8 cellular contexts compared by ENCODE assay signal in genomic region chr2:180125245-180125962, GRCh38.
DNase-seq lines count a peak whose midpoint lies in the region; ATAC-seq and TF ChIP-seq lines count a peak whose summit lies in the region.

No MANE protein-coding gene starts in this region.

- peaks cover 7% of the 10 kb centered on the region for H3K27me3 Mint-ChIP-seq in activated T-cell treated with anti-CD3 and anti-CD28 coated beads, Interleukin-2, amount 50 U/mL, for 4 hours (ENCODE audit: low read depth)
- H3K27me3 Mint-ChIP-seq in nephron progenitor cell (ENCODE audit: low read depth, poor library complexity) = peaks cover 2% of the 10 kb centered on the region

- TF ChIP-seq POLR2A in tibial nerve (IDR thresholded peaks at IDR 0.05) = no peak

- H3K9me3 ChIP-seq in OCI-LY3 (ENCODE audit: insufficient read depth, low read length) = no peaks in the 10 kb centered on the region
- H3K9me3 ChIP-seq in tibial nerve = no peaks in the 10 kb centered on the region

- peak; percentile 68 for TF ChIP-seq CTCF in OCI-LY3 (IDR thresholded peaks at IDR 0.05; ENCODE audit: low read depth, low read length)
- TF ChIP-seq CTCF in nephron progenitor cell (IDR thresholded peaks at IDR 0.05) = peak; percentile 60
- TF ChIP-seq CTCF in tibial nerve (IDR thresholded peaks at IDR 0.05) = peak; percentile 38 to 54 (median 45)

- WGBS in tibial nerve, 2 donors = 28 to 32% methylated on average over 13 of the region's 13 CpGs

- no peaks in the 10 kb centered on the region for H3K36me3 Mint-ChIP-seq in activated T-cell treated with anti-CD3 and anti-CD28 coated beads, Interleukin-2, amount 50 U/mL, for 4 hours (ENCODE audit: insufficient read depth)
- no peaks in the 10 kb centered on the region for H3K36me3 Mint-ChIP-seq in nephron progenitor cell (ENCODE audit: low read depth)

- H3K27ac Mint-ChIP-seq in nephron progenitor cell = no peak overlapping the region

- TF ChIP-seq EP300 in Ishikawa (IDR thresholded peaks at IDR 0.05; ENCODE audit: borderline replicate concordance) = no peak
- TF ChIP-seq EP300 in tibial nerve (IDR thresholded peaks at IDR 0.05) = no peak

- H3K4me1 Mint-ChIP-seq in activated T-cell treated with anti-CD3 and anti-CD28 coated beads, Interleukin-2, amount 50 U/mL, for 4 hours (ENCODE audit: low read depth) = no peaks in the 10 kb centered on the region
- H3K4me1 Mint-ChIP-seq in nephron progenitor cell = peaks cover 11% of the 10 kb centered on the region

- peak; percentile 84 for ATAC-seq in GM21526 (IDR thresholded peaks at IDR 0.05; ENCODE audit: low FRiP score, unreplicated experiment)
- ATAC-seq in activated T-cell treated with anti-CD3 and anti-CD28 coated beads, Interleukin-2, amount 50 U/mL, for 4 hours = peak; percentile 93

- no peaks in the 10 kb centered on the region for H4K20me1 ChIP-seq in OCI-LY3 (ENCODE audit: insufficient read depth, low read length)

- H3K4me3 ChIP-seq in OCI-LY3 (ENCODE audit: low read length) (peak overlapping the region; percentile 74), tibial nerve (no peak overlapping the region)

- H3K9ac ChIP-seq in OCI-LY3 (ENCODE audit: low read length) = peak overlapping the region; percentile 49

- H3K36me3 ChIP-seq in OCI-LY3 (replicated peaks; ENCODE audit: low read depth, low read length) (no peaks in the 10 kb centered on the region), tibial nerve (no peaks in the 10 kb centered on the region)

- no peaks in the 10 kb centered on the region for H3K9me3 Mint-ChIP-seq in activated T-cell treated with anti-CD3 and anti-CD28 coated beads, Interleukin-2, amount 50 U/mL, for 4 hours
- H3K9me3 Mint-ChIP-seq in nephron progenitor cell = no peaks in the 10 kb centered on the region

- TF ChIP-seq RAD21 in Ishikawa (IDR thresholded peaks at IDR 0.05; ENCODE audit: low read depth) = peak; percentile 77

- H3K27me3 ChIP-seq in OCI-LY3 (ENCODE audit: low read depth, low read length) (no peaks in the 10 kb centered on the region), tibial nerve (no peaks in the 10 kb centered on the region)

- no peaks in the 10 kb centered on the region for H3K79me2 ChIP-seq in OCI-LY3 (ENCODE audit: low read length)

- peak; percentile 64 for DNase-seq in DMS 273 treated with DMSO at 0.1 percent for 48 hours (lab: John Stamatoyannopoulos, UW)
- peak; percentile 25 for DNase-seq in activated T-cell treated with anti-CD3 and anti-CD28 coated beads, Interleukin-2, amount 50 U/mL, for 4 hours
- peak; percentile 98 for DNase-seq in fibroblast of peridontal ligament (ENCODE audit: extremely low read depth)
- DNase-seq in nephron progenitor cell = peak; percentile 56
- DNase-seq in tibial nerve (ENCODE audit: low spot score in 2 of 2) = peak in 1 of 2 donors; percentile 51

- H2AFZ ChIP-seq in OCI-LY3 (ENCODE audit: low read depth, low read length) = peak overlapping the region; percentile 96

- H3K4me3 Mint-ChIP-seq in activated T-cell treated with anti-CD3 and anti-CD28 coated beads, Interleukin-2, amount 50 U/mL, for 4 hours = no peak overlapping the region
- no peak overlapping the region for H3K4me3 Mint-ChIP-seq in nephron progenitor cell

- peaks cover 18% of the 10 kb centered on the region for H3K4me1 ChIP-seq in OCI-LY3 (ENCODE audit: low read length)
- peaks cover 0 to 3% (median 0%) of the 10 kb centered on the region in 4 donors for H3K4me1 ChIP-seq in tibial nerve

- H3K27ac ChIP-seq in OCI-LY3 (ENCODE audit: low read length) (no peak overlapping the region), tibial nerve (no peak overlapping the region)

- H3K4me2 ChIP-seq in OCI-LY3 (ENCODE audit: low read length) = peak overlapping the region; percentile 80

TF ChIP-seq in Ishikawa, 13 proteins besides CTCF, POLR2A, EP300 and RAD21:
- TF ChIP-seq USF1 (IDR thresholded peaks at IDR 0.05) = no peak
- TF ChIP-seq TEAD4 (IDR thresholded peaks at IDR 0.05) = no peak
- TF ChIP-seq YY1 (IDR thresholded peaks at IDR 0.05; ENCODE audit: low read depth) = no peak
- no peak for TF ChIP-seq TAF1 (IDR thresholded peaks at IDR 0.05; ENCODE audit: low read depth)
- no peak for TF ChIP-seq CEBPB (IDR thresholded peaks at IDR 0.05)
- TF ChIP-seq NFIC (IDR thresholded peaks at IDR 0.05) = no peak
- no peak for TF ChIP-seq TCF12 (IDR thresholded peaks at IDR 0.05; ENCODE audit: low read depth)
